24 cellular contexts compared by ENCODE assay signal in genomic region chr17:11668633-11669032, GRCh38.
"Had no signal": no experiment of that assay in that cellular context is flagged by ENCODE, and none has a peak within 500 bp of the region (broad histone marks: within the 10 kb centered on the region; RNA-seq: fewer than 3 reads in every experiment).

No MANE protein-coding gene starts in this region.

- H3K36me3 Mint-ChIP-seq: activated naive CD8-positive, alpha-beta T cell; mesothelial cell of epicardium; stimulated activated memory B cell treated with anti-CD40 and anti-IgM and Interleukin-4, amounts not matched to agents 10 μg/mL and 1 μg/mL and 100 μg/mL, for 72 hours had no signal

- H3K27ac ChIP-seq: adrenal gland, ascending aorta, brain microvascular endothelial cell, left ventricle myocardium inferior, sigmoid colon, vagina had no signal

- H3K9me3 ChIP-seq: adrenal gland, ascending aorta, left ventricle myocardium inferior, sigmoid colon, vagina had no signal

- H3K27me3 ChIP-seq: adrenal gland, ascending aorta, brain microvascular endothelial cell, sigmoid colon, vagina had no signal

- H3K4me3 ChIP-seq: adrenal gland, ascending aorta, left ventricle myocardium inferior, sigmoid colon, smooth muscle cell, vagina had no signal

- H3K36me3 ChIP-seq: adrenal gland, ascending aorta, brain microvascular endothelial cell, left ventricle myocardium inferior, sigmoid colon, vagina had no signal

- H3K27me3 Mint-ChIP-seq: activated T-cell treated with anti-CD3 and anti-CD28 coated beads, Interleukin-2, amount 50 U/mL, for 24 hours; progenitor cell of endocrine pancreas; stimulated activated memory B cell treated with anti-CD40 and anti-IgM and Interleukin-4, amounts not matched to agents 10 μg/mL and 1 μg/mL and 100 μg/mL, for 72 hours had no signal

- H3K4me1 ChIP-seq: adrenal gland, ascending aorta, left ventricle myocardium inferior, sigmoid colon, vagina had no signal

- ATAC-seq: activated T-helper 17 cell treated with anti-CD3 and anti-CD28 coated beads, Interleukin-2, amount 50 U/mL, for 72 hours; naive thymus-derived CD8-positive, alpha-beta T cell; stimulated activated memory B cell treated with anti-CD40 and anti-IgM and Interleukin-4, amounts not matched to agents 10 μg/mL and 1 μg/mL and 100 μg/mL, for 72 hours had no signal

- H3K4me1 Mint-ChIP-seq: activated T-helper 17 cell treated with anti-CD3 and anti-CD28 coated beads, Interleukin-2, amount 50 U/mL, for 72 hours; mesothelial cell of epicardium; naive thymus-derived CD8-positive, alpha-beta T cell; stimulated activated memory B cell treated with anti-CD40 and anti-IgM and Interleukin-4, amounts not matched to agents 10 μg/mL and 1 μg/mL and 100 μg/mL, for 72 hours had no signal

- H3K9me3 Mint-ChIP-seq: activated T-cell treated with anti-CD3 and anti-CD28 coated beads, Interleukin-2, amount 50 U/mL, for 24 hours; stimulated activated memory B cell treated with anti-CD40 and anti-IgM and Interleukin-4, amounts not matched to agents 10 μg/mL and 1 μg/mL and 100 μg/mL, for 72 hours had no signal

- H3K27ac Mint-ChIP-seq: activated naive CD8-positive, alpha-beta T cell; activated T-cell treated with anti-CD3 and anti-CD28 coated beads, Interleukin-2, amount 50 U/mL, for 24 hours; activated T-helper 17 cell treated with anti-CD3 and anti-CD28 coated beads, Interleukin-2, amount 50 U/mL, for 72 hours; mesothelial cell of epicardium; naive thymus-derived CD8-positive, alpha-beta T cell; progenitor cell of endocrine pancreas; stimulated activated memory B cell treated with anti-CD40 and anti-IgM and Interleukin-4, amounts not matched to agents 10 μg/mL and 1 μg/mL and 100 μg/mL, for 72 hours had no signal

- DNase-seq: activated CD8-positive, alpha-beta memory T cell treated with anti-CD3 and anti-CD28 coated beads, Interleukin-2, amount 50 U/mL, for 4 hours; activated T-cell treated with anti-CD3 and anti-CD28 coated beads, Interleukin-2, amount 50 U/mL, for 24 hours; adrenal gland; brain microvascular endothelial cell; caudate nucleus; dermis blood vessel endothelial cell; effector CD8-positive, alpha-beta T cell; foreskin melanocyte; hippocampal formation; left ventricle myocardium inferior; naive thymus-derived CD8-positive, alpha-beta T cell; retina; sigmoid colon; stimulated activated CD4-positive, alpha-beta T cell treated with anti-CD3 and anti-CD28 coated beads, Interleukin-15, amount 100 ng/mL, for 24 hours; T-helper 9 cell; trophoblast cell had no signal

- H3K4me2 ChIP-seq: smooth muscle cell had no signal

- H3K4me3 Mint-ChIP-seq: activated naive CD8-positive, alpha-beta T cell; activated T-cell treated with anti-CD3 and anti-CD28 coated beads, Interleukin-2, amount 50 U/mL, for 24 hours; activated T-helper 17 cell treated with anti-CD3 and anti-CD28 coated beads, Interleukin-2, amount 50 U/mL, for 72 hours; mesothelial cell of epicardium; naive thymus-derived CD8-positive, alpha-beta T cell; stimulated activated memory B cell treated with anti-CD40 and anti-IgM and Interleukin-4, amounts not matched to agents 10 μg/mL and 1 μg/mL and 100 μg/mL, for 72 hours had no signal
